Comparison of ENCODE assay signal across 13 cellular contexts in genomic region chr16:24853830-24854229, GRCh38. TPM values are rescaled to one million over a fixed set of nuclear protein-coding genes. Genes with fewer than 3 reads are reported as not detected.
A peak's percentile ranks its signal among the peaks of the same experiment; 100 is the strongest.
DNase-seq lines count a peak whose midpoint lies in the region; ATAC-seq and TF ChIP-seq lines count a peak whose summit lies in the region.
"Had no signal": no experiment of that assay in that cellular context is flagged by ENCODE, and none has a peak within 500 bp of the region (broad histone marks: within the 10 kb centered on the region; RNA-seq: fewer than 3 reads in every experiment).

No MANE protein-coding gene starts in this region.

- in situ Hi-C loops in gastrocnemius medialis (cut with MboI; ENCODE audit: low sequenced_read_pairs in 4 of 4) = no loop called here

- peak in 13 of 14 donors; percentile 10 to 88 (median 68) for DNase-seq in C1 segment of cervical spinal cord (lab: John Stamatoyannopoulos, UW)
- peak; percentile 98 for DNase-seq in NCI-H226
- peak; percentile 50 for DNase-seq in dermis blood vessel endothelial cell
- DNase-seq in mesothelial cell of epicardium (ENCODE audit: low spot score in 2 of 2, unreplicated experiment in 2 of 2) = peak in 1 of 2 experiments; percentile 48
- DNase-seq in gastrocnemius medialis = no peak
- DNase-seq in NK-92 (lab: John Stamatoyannopoulos, UW; ENCODE audit: unreplicated experiment) = no peak
- DNase-seq: DMS79 treated with DMSO at 0.1 percent for 48 hours had no signal

- no peaks in the 10 kb centered on the region for H3K9me3 Mint-ChIP-seq in mesothelial cell of epicardium
- H3K9me3 Mint-ChIP-seq: stimulated activated naive CD8-positive, alpha-beta T cell treated with anti-CD3 and anti-CD28 coated beads, Interleukin-15, Interleukin-2, amounts not matched to agents 100 ng/mL and 50 ng/mL, for 24 hours had no signal

- H3K4me3 ChIP-seq in gastrocnemius medialis = no peak overlapping the region

- H3K4me1 Mint-ChIP-seq in mesothelial cell of epicardium = peaks cover 28% of the 10 kb centered on the region

- H3K27ac ChIP-seq in gastrocnemius medialis = no peak overlapping the region
- H3K27ac ChIP-seq: RWPE1 had no signal

- H3K27me3 Mint-ChIP-seq in mesothelial cell of epicardium (ENCODE audit: low read depth) = no peaks in the 10 kb centered on the region

- intact Hi-C loops in gastrocnemius medialis (cut with DNase I; ENCODE audit: low total_unique reads) = no loop called here

- no peaks in the 10 kb centered on the region for H3K36me3 ChIP-seq in gastrocnemius medialis

- H3K27ac Mint-ChIP-seq in mesothelial cell of epicardium = peak overlapping the region; percentile 75
- H3K27ac Mint-ChIP-seq: stimulated activated naive CD8-positive, alpha-beta T cell treated with anti-CD3 and anti-CD28 coated beads, Interleukin-15, Interleukin-2, amounts not matched to agents 100 ng/mL and 50 ng/mL, for 24 hours had no signal

- H3K27me3 ChIP-seq in gastrocnemius medialis = no peaks in the 10 kb centered on the region

- no peak overlapping the region for H3K4me3 Mint-ChIP-seq in mesothelial cell of epicardium
- H3K4me3 Mint-ChIP-seq: stimulated activated naive CD8-positive, alpha-beta T cell treated with anti-CD3 and anti-CD28 coated beads, Interleukin-15, Interleukin-2, amounts not matched to agents 100 ng/mL and 50 ng/mL, for 24 hours had no signal

- no peaks in the 10 kb centered on the region for H3K9me3 ChIP-seq in gastrocnemius medialis

- H3K4me1 ChIP-seq in gastrocnemius medialis = no peaks in the 10 kb centered on the region

- TF ChIP-seq CTCF in mesothelial cell of epicardium (IDR thresholded peaks at IDR 0.05; ENCODE audit: unreplicated experiment) (no peak), gastrocnemius medialis (IDR thresholded peaks at IDR 0.05 in 4 of 5, conservative IDR thresholded peaks at IDR 0.05 in 1 of 5) (no peak)

- no peaks in the 10 kb centered on the region for H3K36me3 Mint-ChIP-seq in mesothelial cell of epicardium

- no peak for ATAC-seq in GM18867 (IDR thresholded peaks at IDR 0.05; ENCODE audit: unreplicated experiment)
- ATAC-seq in GM21423 (IDR thresholded peaks at IDR 0.05; ENCODE audit: unreplicated experiment) = no peak
- ATAC-seq in gastrocnemius medialis = no peak

- no peak for TF ChIP-seq POLR2A in gastrocnemius medialis (IDR thresholded peaks at IDR 0.05)

RNA-seq across cellular contexts. Expression of gene SLC5A11, which starts 8.1 kb away (rescaled TPM):
- total RNA-seq in dermis blood vessel endothelial cell (0.05 and 0.17 TPM in 2 replicates), mesothelial cell of epicardium (0.22 to 0.32 TPM in 2 of 3 replicates, not detected in the other), gastrocnemius medialis (under 1 TPM in 2 of 4 donors, not detected in 2; 0.20 to 0.66 TPM)
- total RNA-seq: frontal cortex, skeletal muscle tissue had no signal

Comparison
In these comparisons a context has a peak if more than half of its experiments do, and no peak if none do; other contexts are left out.
1. DNase-seq: peak in C1 segment of cervical spinal cord (13 of 14), NCI-H226 (single experiment) and dermis blood vessel endothelial cell (single experiment); none in gastrocnemius medialis (0 of 2) and NK-92 (single experiment).